Comparison of ENCODE assay signal across 26 cellular contexts in genomic region chrX:65574356-65574755, GRCh38.
"Had no signal": no experiment of that assay in that cellular context is flagged by ENCODE, and none has a peak within 500 bp of the region (broad histone marks: within the 10 kb centered on the region; RNA-seq: fewer than 3 reads in every experiment).

No MANE protein-coding gene starts in this region.

- H3K27me3 Mint-ChIP-seq: activated CD4-positive, alpha-beta memory T cell treated with anti-CD3 and anti-CD28 coated beads for 36 hours; activated CD4-positive, alpha-beta T cell treated with anti-CD3 and anti-CD28 coated beads for 36 hours; activated CD4-positive, alpha-beta T cell treated with anti-CD3 and anti-CD28 coated beads, Interleukin-2, amount 10 ng/mL, durations not matched to agents 24 days and 14 days; activated naive CD8-positive, alpha-beta T cell; activated T-helper 17 cell treated with anti-CD3 and anti-CD28 coated beads, Interleukin-2, amount 50 U/mL, for 72 hours; brain had no signal

- H3K4me3 Mint-ChIP-seq: activated CD4-positive, alpha-beta memory T cell treated with anti-CD3 and anti-CD28 coated beads for 36 hours; activated CD4-positive, alpha-beta T cell treated with anti-CD3 and anti-CD28 coated beads for 36 hours; activated CD4-positive, alpha-beta T cell treated with anti-CD3 and anti-CD28 coated beads, Interleukin-2, amount 10 ng/mL, durations not matched to agents 24 days and 14 days; activated CD8-positive, alpha-beta T cell treated with anti-CD3 and anti-CD28 coated beads, Interleukin-2, amount 10 ng/mL, durations not matched to agents 7 days and 5 days; activated naive CD8-positive, alpha-beta T cell; activated T-cell treated with anti-CD3 and anti-CD28 coated beads, Interleukin-2, amount 50 U/mL, for 4 hours; activated T-helper 17 cell treated with anti-CD3 and anti-CD28 coated beads, Interleukin-2, amount 50 U/mL, for 72 hours; brain had no signal

- H3K4me1 Mint-ChIP-seq: activated CD4-positive, alpha-beta T cell treated with anti-CD3 and anti-CD28 coated beads for 36 hours; activated CD4-positive, alpha-beta T cell treated with anti-CD3 and anti-CD28 coated beads, Interleukin-2, amount 10 ng/mL, durations not matched to agents 24 days and 14 days; activated T-helper 17 cell treated with anti-CD3 and anti-CD28 coated beads, Interleukin-2, amount 50 U/mL, for 72 hours; brain had no signal

- ATAC-seq: activated CD4-positive, alpha-beta T cell treated with anti-CD3 and anti-CD28 coated beads for 36 hours; activated CD8-positive, alpha-beta T cell treated with anti-CD3 and anti-CD28 coated beads, Interleukin-2, amount 10 ng/mL, durations not matched to agents 7 days and 5 days; activated T-cell treated with anti-CD3 and anti-CD28 coated beads, Interleukin-2, amount 50 U/mL, for 4 hours; activated T-helper 17 cell treated with anti-CD3 and anti-CD28 coated beads, Interleukin-2, amount 50 U/mL, for 72 hours; gastroesophageal sphincter had no signal

- H3K36me3 Mint-ChIP-seq: activated CD4-positive, alpha-beta memory T cell treated with anti-CD3 and anti-CD28 coated beads for 36 hours; activated naive CD8-positive, alpha-beta T cell; brain had no signal

- DNase-seq: activated CD4-positive, alpha-beta memory T cell treated with anti-CD3 and anti-CD28 coated beads for 36 hours; activated CD4-positive, alpha-beta T cell treated with anti-CD3 and anti-CD28 coated beads for 36 hours; activated CD4-positive, alpha-beta T cell treated with anti-CD3 and anti-CD28 coated beads, Interleukin-2, amount 10 ng/mL, durations not matched to agents 24 days and 14 days; activated CD4-positive, CD25-positive, alpha-beta regulatory T cell; activated CD4-positive, CD25-positive, alpha-beta regulatory T cell treated with anti-CD3 and anti-CD28 coated beads, Interleukin-2, amount 50 U/mL, for 72 hours; activated CD8-positive, alpha-beta T cell treated with anti-CD3 and anti-CD28 coated beads, Interleukin-2, amount 10 ng/mL, durations not matched to agents 7 days and 5 days; activated effector memory CD4-positive, alpha-beta T cell treated with Interleukin-2 at 50 U/mL for 16 hours; activated gamma-delta T cell treated with Interleukin-2 at 50 U/mL for 16 hours; activated naive CD4-positive, alpha-beta T cell treated with anti-CD3 and anti-CD28 coated beads, Interleukin-2, amount 50 U/mL, for 16 hours; activated naive CD4-positive, alpha-beta T cell treated with Interleukin-2 at 50 U/mL for 16 hours; activated T-cell treated with anti-CD3 and anti-CD28 coated beads, Interleukin-2, amount 50 U/mL, for 4 hours; amniotic stem cell; anterior cingulate cortex; central memory CD4-positive, alpha-beta T cell; cerebellar nuclear complex; colonic mucosa; effector CD8-positive, alpha-beta T cell; esophagus squamous epithelium; foreskin melanocyte; head of caudate nucleus; hippocampal formation; T-helper 2 cell had no signal

- H3K9me3 Mint-ChIP-seq: activated CD4-positive, alpha-beta memory T cell treated with anti-CD3 and anti-CD28 coated beads for 36 hours; activated CD4-positive, alpha-beta T cell treated with anti-CD3 and anti-CD28 coated beads, Interleukin-2, amount 10 ng/mL, durations not matched to agents 24 days and 14 days; activated T-cell treated with anti-CD3 and anti-CD28 coated beads, Interleukin-2, amount 50 U/mL, for 4 hours; activated T-helper 17 cell treated with anti-CD3 and anti-CD28 coated beads, Interleukin-2, amount 50 U/mL, for 72 hours had no signal

- H3K27ac Mint-ChIP-seq: activated CD4-positive, alpha-beta memory T cell treated with anti-CD3 and anti-CD28 coated beads for 36 hours; activated CD4-positive, alpha-beta T cell treated with anti-CD3 and anti-CD28 coated beads for 36 hours; activated CD4-positive, alpha-beta T cell treated with anti-CD3 and anti-CD28 coated beads, Interleukin-2, amount 10 ng/mL, durations not matched to agents 24 days and 14 days; activated CD8-positive, alpha-beta T cell treated with anti-CD3 and anti-CD28 coated beads, Interleukin-2, amount 10 ng/mL, durations not matched to agents 7 days and 5 days; activated naive CD8-positive, alpha-beta T cell; activated T-helper 17 cell treated with anti-CD3 and anti-CD28 coated beads, Interleukin-2, amount 50 U/mL, for 72 hours; brain had no signal
